Comparison of ENCODE assay signal across 17 cellular contexts in genomic region chr4:120659626-120660170, GRCh38.
DNase-seq lines count a peak whose midpoint lies in the region; ATAC-seq and TF ChIP-seq lines count a peak whose summit lies in the region.
"Had no signal": no experiment of that assay in that cellular context is flagged by ENCODE, and none has a peak within 500 bp of the region (broad histone marks: within the 10 kb centered on the region; RNA-seq: fewer than 3 reads in every experiment).

No MANE protein-coding gene starts in this region.

- TF ChIP-seq POLR2A in uterus (IDR thresholded peaks at IDR 0.05), result no peak

- no peaks in the 10 kb centered on the region for H3K9me2 ChIP-seq in SK-N-SH

- H3K4me1 ChIP-seq in SK-N-SH (ENCODE audit: control insufficient read depth in 1 of 2, insufficient read depth in 2 of 2, low read depth in 1 of 2, low read length in 1 of 2) (peaks cover 0 to 3% of the 10 kb centered on the region in 2 experiments; a peak in 2 of 4 replicates), uterus (no peaks in the 10 kb centered on the region)

- TF ChIP-seq RAD21 in SK-N-SH (IDR thresholded peaks at IDR 0.05; ENCODE audit: low read length), result no peak

- no peaks in the 10 kb centered on the region for H4K20me1 ChIP-seq in SK-N-SH (ENCODE audit: insufficient read depth)

- no peaks in the 10 kb centered on the region for H3K36me3 ChIP-seq in SK-N-SH (replicated peaks in 1 of 2; ENCODE audit: control insufficient read depth in 1 of 2, insufficient read depth in 2 of 2, low read length in 1 of 2)
- no peaks in the 10 kb centered on the region for H3K36me3 ChIP-seq in uterus

- TF ChIP-seq CTCF in SK-N-SH (IDR thresholded peaks at IDR 0.05) (no peak), retinal pigment epithelial cell (conservative IDR thresholded peaks at IDR 0.05; ENCODE audit: low read depth, low read length) (no peak), uterus (IDR thresholded peaks at IDR 0.05) (no peak)

- H3K27me3 ChIP-seq in SK-N-SH (ENCODE audit: insufficient read depth) (no peaks in the 10 kb centered on the region), uterus (no peaks in the 10 kb centered on the region)

- H3K9me3 ChIP-seq in SK-N-SH (no peaks in the 10 kb centered on the region), uterus (no peaks in the 10 kb centered on the region)

- no peak overlapping the region for H2AFZ ChIP-seq in SK-N-SH (ENCODE audit: low read depth)

- no peaks in the 10 kb centered on the region for H3F3A ChIP-seq in SK-N-SH (replicated peaks; ENCODE audit: insufficient read depth)

- CTCF ChIA-PET in SK-N-SH (lab: Yijun Ruan, JAX), result no interaction called here

- intact Hi-C loops in uterus (cut with DNase I; ENCODE audit: low total_unique reads), result no loop called here

- DNase-seq in SK-N-SH (peak; percentile 14), SK-N-DZ (ENCODE audit: low spot score) (peak; percentile 83), fibroblast of the conjunctiva (ENCODE audit: low read depth) (peak; percentile 13), retinal pigment epithelial cell (ENCODE audit: low read depth) (peak; percentile 19), DMS153 treated with DMSO at 0.1 percent for 48 hours (lab: John Stamatoyannopoulos, UW; ENCODE audit: unreplicated experiment) (no peak), T1000 (lab: John Stamatoyannopoulos, UW) (no peak), uterus (no peak)
- DNase-seq: 8988T, GDM1, HFFc6, NCI-H1417, NCI-H187 treated with DMSO at 0.1 percent for 48 hours, NCI-H748 treated with DMSO at 0.1 percent for 48 hours, OCI-M1, Right ventricle myocardium superior had no signal

- H3K9ac ChIP-seq in SK-N-SH, result no peak overlapping the region
- H3K9ac ChIP-seq: KMS-11 had no signal

- TF ChIP-seq EP300 in SK-N-SH (IDR thresholded peaks at IDR 0.05; ENCODE audit: borderline replicate concordance in 1 of 2, low read depth in 1 of 2, low read length in 1 of 2), result no peak

- POLR2A ChIA-PET in SK-N-SH (lab: Yijun Ruan, JAX), result no interaction called here

- H3K27ac ChIP-seq in SK-N-SH (ENCODE audit: low read depth in 2 of 2, low read length in 1 of 2) (no peak overlapping the region; a peak in 1 of 4 replicates), uterus (no peak overlapping the region)
- H3K27ac ChIP-seq: KMS-11 had no signal

- H3K79me2 ChIP-seq in SK-N-SH (ENCODE audit: insufficient read depth), result no peaks in the 10 kb centered on the region

- H3K4me3 ChIP-seq in SK-N-SH (ENCODE audit: low read depth in 2 of 2, low read length in 1 of 2) (no peak overlapping the region), retinal pigment epithelial cell (ENCODE audit: low read length) (no peak overlapping the region), uterus (no peak overlapping the region)

- 76% methylated on average over 7 of the region's 7 CpGs for WGBS in SK-N-SH (ENCODE audit: low lambda C conversion rate)

- no peak for ATAC-seq in SK-N-SH treated with all-trans-retinoic acid at 6 μM for 48 hours

- no peak overlapping the region for H3K4me2 ChIP-seq in SK-N-SH
- H3K4me2 ChIP-seq: KMS-11 had no signal

TF ChIP-seq in SK-N-SH, 30 proteins besides CTCF, POLR2A, EP300 and RAD21 (continues in another document):
- no peak for TF ChIP-seq ELF1 (IDR thresholded peaks at IDR 0.05)
- no peak for TF ChIP-seq NRF1 (IDR thresholded peaks at IDR 0.05; ENCODE audit: low read depth, low read length)
- no peak for TF ChIP-seq EZH2phosphoT487 (IDR thresholded peaks at IDR 0.05; ENCODE audit: borderline replicate concordance, low read depth)
- TF ChIP-seq MEF2A (IDR thresholded peaks at IDR 0.05; ENCODE audit: borderline replicate concordance, low read depth), result no peak
- no peak for TF ChIP-seq CHD2 (IDR thresholded peaks at IDR 0.05; ENCODE audit: low read length, partially characterized antibody)
- TF ChIP-seq POLR2AphosphoS5 (IDR thresholded peaks at IDR 0.05; ENCODE audit: low read depth, low read length), result no peak
- TF ChIP-seq ZBTB33 (IDR thresholded peaks at IDR 0.05; ENCODE audit: borderline replicate concordance, low read depth), result no peak
- TF ChIP-seq SMC3 (IDR thresholded peaks at IDR 0.05; ENCODE audit: low read depth, low read length), result no peak
- TF ChIP-seq FOXJ3 (CRISPR knock-in tag; IDR thresholded peaks at IDR 0.05), result no peak
- no peak for TF ChIP-seq MXI1 (IDR thresholded peaks at IDR 0.05; ENCODE audit: low read depth, low read length)
- TF ChIP-seq SIN3A (IDR thresholded peaks at IDR 0.05; ENCODE audit: borderline replicate concordance, low read depth, low read length), result no peak
- TF ChIP-seq GABPA (IDR thresholded peaks at IDR 0.05; ENCODE audit: low read depth), result no peak
- TF ChIP-seq, protein P1, sequence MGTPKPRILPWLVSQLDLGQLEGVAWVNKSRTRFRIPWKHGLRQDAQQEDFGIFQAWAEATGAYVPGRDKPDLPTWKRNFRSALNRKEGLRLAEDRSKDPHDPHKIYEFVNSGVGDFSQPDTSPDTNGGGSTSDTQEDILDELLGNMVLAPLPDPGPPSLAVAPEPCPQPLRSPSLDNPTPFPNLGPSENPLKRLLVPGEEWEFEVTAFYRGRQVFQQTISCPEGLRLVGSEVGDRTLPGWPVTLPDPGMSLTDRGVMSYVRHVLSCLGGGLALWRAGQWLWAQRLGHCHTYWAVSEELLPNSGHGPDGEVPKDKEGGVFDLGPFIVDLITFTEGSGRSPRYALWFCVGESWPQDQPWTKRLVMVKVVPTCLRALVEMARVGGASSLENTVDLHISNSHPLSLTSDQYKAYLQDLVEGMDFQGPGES (IDR thresholded peaks at IDR 0.05; ENCODE audit: low read depth, low read length), result no peak

TF ChIP-seq in SK-N-SH treated with all-trans-retinoic acid at 6 μM for 48 hours, 23 proteins besides CTCF, POLR2A, EP300 and RAD21:
- no peak for TF ChIP-seq TCF4 (CRISPR knock-in tag; IDR thresholded peaks at IDR 0.05; ENCODE audit: borderline replicate concordance)
- TF ChIP-seq TSHZ2 (CRISPR knock-in tag; IDR thresholded peaks at IDR 0.05), result no peak
- no peak for TF ChIP-seq BACH2 (CRISPR knock-in tag; IDR thresholded peaks at IDR 0.05; ENCODE audit: borderline replicate concordance)
- no peak for TF ChIP-seq ZNF8 (CRISPR knock-in tag; IDR thresholded peaks at IDR 0.05)
- no peak for TF ChIP-seq PPARA (CRISPR knock-in tag; IDR thresholded peaks at IDR 0.05; ENCODE audit: borderline replicate concordance)
- TF ChIP-seq PATZ1 (CRISPR knock-in tag; IDR thresholded peaks at IDR 0.05; ENCODE audit: borderline replicate concordance), result no peak
- no peak for TF ChIP-seq OSR1 (CRISPR knock-in tag; IDR thresholded peaks at IDR 0.05)
- TF ChIP-seq ZC3H10 (CRISPR knock-in tag; IDR thresholded peaks at IDR 0.05), result no peak
- no peak for TF ChIP-seq ZFP3 (CRISPR knock-in tag; IDR thresholded peaks at IDR 0.05)
TF ChIP-seq in SK-N-SH treated with all-trans-retinoic acid at 6 μM for 48 hours: peak in this region for 0.

Comparison
In these comparisons a context has a peak if more than half of its experiments do, and no peak if none do; other contexts are left out.
1. DNase-seq: peak in SK-N-SH (single experiment), SK-N-DZ (single experiment), fibroblast of the conjunctiva (single experiment) and retinal pigment epithelial cell (single experiment); none in DMS153 treated with DMSO at 0.1 percent for 48 hours (single experiment), T1000 (single experiment) and uterus (0 of 2).